1 cellular context compared by ENCODE assay signal in genomic region chr19:41363753-41364545, GRCh38.
TF ChIP-seq lines count a peak whose summit lies in the region.

Gene B9D2 (minus strand): TSS chr19:41364149. CDS start chr19:41363519, 630 bp downstream.

TF ChIP-seq in HepG2, 621 proteins besides CTCF, POLR2A, EP300 and RAD21 (continued from another document and continues in another):
- TF ChIP-seq ZNF317 (CRISPR knock-in tag; IDR thresholded peaks at IDR 0.05) = no peak
- TF ChIP-seq, protein P1, sequence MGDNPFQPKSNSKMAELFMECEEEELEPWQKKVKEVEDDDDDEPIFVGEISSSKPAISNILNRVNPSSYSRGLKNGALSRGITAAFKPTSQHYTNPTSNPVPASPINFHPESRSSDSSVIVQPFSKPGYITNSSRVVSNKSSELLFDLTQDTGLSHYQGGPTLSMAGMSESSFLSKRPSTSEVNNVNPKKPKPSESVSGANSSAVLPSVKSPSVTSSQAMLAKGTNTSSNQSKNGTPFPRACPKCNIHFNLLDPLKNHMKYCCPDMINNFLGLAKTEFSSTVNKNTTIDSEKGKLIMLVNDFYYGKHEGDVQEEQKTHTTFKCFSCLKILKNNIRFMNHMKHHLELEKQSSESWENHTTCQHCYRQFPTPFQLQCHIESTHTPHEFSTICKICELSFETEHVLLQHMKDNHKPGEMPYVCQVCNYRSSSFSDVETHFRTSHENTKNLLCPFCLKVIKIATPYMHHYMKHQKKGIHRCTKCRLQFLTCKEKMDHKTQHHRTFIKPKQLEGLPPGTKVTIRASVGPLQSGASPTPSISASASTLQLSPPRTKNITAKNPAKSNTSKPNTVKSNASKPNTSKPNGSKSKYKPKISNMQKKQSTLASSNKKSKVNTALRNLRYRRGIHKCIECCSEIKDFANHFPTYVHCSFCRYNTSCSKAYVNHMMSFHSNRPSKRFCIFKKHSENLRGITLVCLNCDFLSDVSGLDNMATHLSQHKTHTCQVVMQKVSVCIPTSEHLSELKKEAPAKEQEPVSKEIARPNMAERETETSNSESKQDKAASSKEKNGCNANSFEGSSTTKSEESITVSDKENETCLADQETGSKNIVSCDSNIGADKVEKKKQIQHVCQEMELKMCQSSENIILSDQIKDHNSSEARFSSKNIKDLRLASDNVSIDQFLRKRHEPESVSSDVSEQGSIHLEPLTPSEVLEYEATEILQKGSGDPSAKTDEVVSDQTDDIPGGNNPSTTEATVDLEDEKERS (CRISPR knock-in tag; IDR thresholded peaks at IDR 0.05) = no peak
- peak; percentile 35; the same call in 1 of the 2 replicates for TF ChIP-seq ZNF124 (CRISPR knock-in tag; IDR thresholded peaks at IDR 0.05)
- no peak for TF ChIP-seq PTBP1 (IDR thresholded peaks at IDR 0.05; ENCODE audit: low read depth, low read length, poor library complexity, severe bottlenecking)
- no peak for TF ChIP-seq NR1H2 (CRISPR knock-in tag; IDR thresholded peaks at IDR 0.05; ENCODE audit: borderline replicate concordance, low read depth)
- TF ChIP-seq ZSCAN22 (CRISPR knock-in tag; IDR thresholded peaks at IDR 0.05) = no peak
- TF ChIP-seq ZXDC (CRISPR knock-in tag; IDR thresholded peaks at IDR 0.05) = no peak
- no peak for TF ChIP-seq CENPX (CRISPR knock-in tag; IDR thresholded peaks at IDR 0.05)
- no peak for TF ChIP-seq ZNF775 (CRISPR knock-in tag; IDR thresholded peaks at IDR 0.05; ENCODE audit: borderline replicate concordance)
- TF ChIP-seq ZNF367 (CRISPR knock-in tag; IDR thresholded peaks at IDR 0.05; ENCODE audit: borderline replicate concordance) = no peak
- no peak for TF ChIP-seq PCBP2 (optimal IDR thresholded peaks at IDR 0.05; ENCODE audit: low read depth, low read length, poor library complexity, severe bottlenecking)
- no peak for TF ChIP-seq ZNF558 (CRISPR knock-in tag; IDR thresholded peaks at IDR 0.05; ENCODE audit: borderline replicate concordance)
- no peak for TF ChIP-seq ZNF891 (CRISPR knock-in tag; IDR thresholded peaks at IDR 0.05)
- TF ChIP-seq MIXL1 (CRISPR knock-in tag; IDR thresholded peaks at IDR 0.05) = no peak; the same call in 1 of the 2 replicates
- no peak for TF ChIP-seq NFE2 (CRISPR knock-in tag; IDR thresholded peaks at IDR 0.05)
- TF ChIP-seq, protein P2, sequence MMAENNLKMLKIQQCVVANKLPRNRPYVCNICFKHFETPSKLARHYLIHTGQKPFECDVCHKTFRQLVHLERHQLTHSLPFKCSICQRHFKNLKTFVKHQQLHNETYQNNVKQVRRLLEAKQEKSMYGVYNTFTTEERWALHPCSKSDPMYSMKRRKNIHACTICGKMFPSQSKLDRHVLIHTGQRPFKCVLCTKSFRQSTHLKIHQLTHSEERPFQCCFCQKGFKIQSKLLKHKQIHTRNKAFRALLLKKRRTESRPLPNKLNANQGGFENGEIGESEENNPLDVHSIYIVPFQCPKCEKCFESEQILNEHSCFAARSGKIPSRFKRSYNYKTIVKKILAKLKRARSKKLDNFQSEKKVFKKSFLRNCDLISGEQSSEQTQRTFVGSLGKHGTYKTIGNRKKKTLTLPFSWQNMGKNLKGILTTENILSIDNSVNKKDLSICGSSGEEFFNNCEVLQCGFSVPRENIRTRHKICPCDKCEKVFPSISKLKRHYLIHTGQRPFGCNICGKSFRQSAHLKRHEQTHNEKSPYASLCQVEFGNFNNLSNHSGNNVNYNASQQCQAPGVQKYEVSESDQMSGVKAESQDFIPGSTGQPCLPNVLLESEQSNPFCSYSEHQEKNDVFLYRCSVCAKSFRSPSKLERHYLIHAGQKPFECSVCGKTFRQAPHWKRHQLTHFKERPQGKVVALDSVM (CRISPR knock-in tag; IDR thresholded peaks at IDR 0.05) = no peak
- 0 out of 2 replicates have a peak, but pooled peaks have one; percentile 63 for TF ChIP-seq ZNF607 (CRISPR knock-in tag; IDR thresholded peaks at IDR 0.05; ENCODE audit: borderline replicate concordance)
- TF ChIP-seq ZNF251 (CRISPR knock-in tag; IDR thresholded peaks at IDR 0.05) = no peak
- peak; percentile 25; the same call in 1 of the 2 replicates for TF ChIP-seq YEATS2 (CRISPR knock-in tag; IDR thresholded peaks at IDR 0.05; ENCODE audit: borderline replicate concordance)
- peak; percentile 38; the same call in 1 of the 2 replicates for TF ChIP-seq NFKB2 (CRISPR knock-in tag; IDR thresholded peaks at IDR 0.05; ENCODE audit: borderline replicate concordance)
- peak; percentile 45; the same call in 1 of the 2 replicates for TF ChIP-seq TSC22D2 (CRISPR knock-in tag; IDR thresholded peaks at IDR 0.05; ENCODE audit: borderline replicate concordance)
- no peak for TF ChIP-seq NR2F2 (IDR thresholded peaks at IDR 0.05; ENCODE audit: borderline replicate concordance, low read depth)
- TF ChIP-seq ZNF446 (CRISPR knock-in tag; IDR thresholded peaks at IDR 0.05) = no peak
- no peak; the same call in 1 of the 2 replicates for TF ChIP-seq RXRA (CRISPR knock-in tag; IDR thresholded peaks at IDR 0.05)
- no peak for TF ChIP-seq SOX5 (CRISPR knock-in tag; IDR thresholded peaks at IDR 0.05; ENCODE audit: borderline replicate concordance)
- peak; percentile 57; the same call in 1 of the 2 replicates for TF ChIP-seq SP5 (CRISPR knock-in tag; IDR thresholded peaks at IDR 0.05; ENCODE audit: borderline replicate concordance, low read depth)
- TF ChIP-seq ZBTB38 (CRISPR knock-in tag; IDR thresholded peaks at IDR 0.05) = no peak
- no peak for TF ChIP-seq GZF1 (CRISPR knock-in tag; IDR thresholded peaks at IDR 0.05)
- no peak for TF ChIP-seq CBX5 (CRISPR knock-in tag; IDR thresholded peaks at IDR 0.05; ENCODE audit: borderline replicate concordance)
- TF ChIP-seq SNAPC2 (CRISPR knock-in tag; IDR thresholded peaks at IDR 0.05) = no peak
- no peak for TF ChIP-seq HOXA9 (CRISPR knock-in tag; IDR thresholded peaks at IDR 0.05; ENCODE audit: borderline replicate concordance)
- no peak for TF ChIP-seq ZSCAN21 (CRISPR knock-in tag; IDR thresholded peaks at IDR 0.05; ENCODE audit: borderline replicate concordance)
- TF ChIP-seq ZNF326 (CRISPR knock-in tag; IDR thresholded peaks at IDR 0.05; ENCODE audit: borderline replicate concordance) = no peak
- TF ChIP-seq, protein P3, sequence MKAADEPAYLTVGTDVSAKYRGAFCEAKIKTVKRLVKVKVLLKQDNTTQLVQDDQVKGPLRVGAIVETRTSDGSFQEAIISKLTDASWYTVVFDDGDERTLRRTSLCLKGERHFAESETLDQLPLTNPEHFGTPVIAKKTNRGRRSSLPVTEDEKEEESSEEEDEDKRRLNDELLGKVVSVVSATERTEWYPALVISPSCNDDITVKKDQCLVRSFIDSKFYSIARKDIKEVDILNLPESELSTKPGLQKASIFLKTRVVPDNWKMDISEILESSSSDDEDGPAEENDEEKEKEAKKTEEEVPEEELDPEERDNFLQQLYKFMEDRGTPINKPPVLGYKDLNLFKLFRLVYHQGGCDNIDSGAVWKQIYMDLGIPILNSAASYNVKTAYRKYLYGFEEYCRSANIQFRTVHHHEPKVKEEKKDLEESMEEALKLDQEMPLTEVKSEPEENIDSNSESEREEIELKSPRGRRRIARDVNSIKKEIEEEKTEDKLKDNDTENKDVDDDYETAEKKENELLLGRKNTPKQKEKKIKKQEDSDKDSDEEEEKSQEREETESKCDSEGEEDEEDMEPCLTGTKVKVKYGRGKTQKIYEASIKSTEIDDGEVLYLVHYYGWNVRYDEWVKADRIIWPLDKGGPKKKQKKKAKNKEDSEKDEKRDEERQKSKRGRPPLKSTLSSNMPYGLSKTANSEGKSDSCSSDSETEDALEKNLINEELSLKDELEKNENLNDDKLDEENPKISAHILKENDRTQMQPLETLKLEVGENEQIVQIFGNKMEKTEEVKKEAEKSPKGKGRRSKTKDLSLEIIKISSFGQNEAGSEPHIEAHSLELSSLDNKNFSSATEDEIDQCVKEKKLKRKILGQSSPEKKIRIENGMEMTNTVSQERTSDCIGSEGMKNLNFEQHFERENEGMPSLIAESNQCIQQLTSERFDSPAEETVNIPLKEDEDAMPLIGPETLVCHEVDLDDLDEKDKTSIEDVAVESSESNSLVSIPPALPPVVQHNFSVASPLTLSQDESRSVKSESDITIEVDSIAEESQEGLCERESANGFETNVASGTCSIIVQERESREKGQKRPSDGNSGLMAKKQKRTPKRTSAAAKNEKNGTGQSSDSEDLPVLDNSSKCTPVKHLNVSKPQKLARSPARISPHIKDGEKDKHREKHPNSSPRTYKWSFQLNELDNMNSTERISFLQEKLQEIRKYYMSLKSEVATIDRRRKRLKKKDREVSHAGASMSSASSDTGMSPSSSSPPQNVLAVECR (CRISPR knock-in tag; IDR thresholded peaks at IDR 0.05; ENCODE audit: borderline replicate concordance) = peak; percentile 83; the same call in 1 of the 2 replicates
- TF ChIP-seq ZNF576 (CRISPR knock-in tag; IDR thresholded peaks at IDR 0.05) = no peak
- peak; percentile 77 for TF ChIP-seq ASH2L (IDR thresholded peaks at IDR 0.05; ENCODE audit: insufficient read length, low read depth, low read length)
- no peak for TF ChIP-seq KDM6A (CRISPR knock-in tag; IDR thresholded peaks at IDR 0.05; ENCODE audit: low read depth)
- TF ChIP-seq ZNF362 (CRISPR knock-in tag; IDR thresholded peaks at IDR 0.05; ENCODE audit: borderline replicate concordance) = no peak
- TF ChIP-seq SAFB2 (CRISPR knock-in tag; IDR thresholded peaks at IDR 0.05; ENCODE audit: borderline replicate concordance, low read depth) = 0 out of 2 replicates have a peak, but pooled peaks have one; percentile 12
- TF ChIP-seq, protein P4, sequence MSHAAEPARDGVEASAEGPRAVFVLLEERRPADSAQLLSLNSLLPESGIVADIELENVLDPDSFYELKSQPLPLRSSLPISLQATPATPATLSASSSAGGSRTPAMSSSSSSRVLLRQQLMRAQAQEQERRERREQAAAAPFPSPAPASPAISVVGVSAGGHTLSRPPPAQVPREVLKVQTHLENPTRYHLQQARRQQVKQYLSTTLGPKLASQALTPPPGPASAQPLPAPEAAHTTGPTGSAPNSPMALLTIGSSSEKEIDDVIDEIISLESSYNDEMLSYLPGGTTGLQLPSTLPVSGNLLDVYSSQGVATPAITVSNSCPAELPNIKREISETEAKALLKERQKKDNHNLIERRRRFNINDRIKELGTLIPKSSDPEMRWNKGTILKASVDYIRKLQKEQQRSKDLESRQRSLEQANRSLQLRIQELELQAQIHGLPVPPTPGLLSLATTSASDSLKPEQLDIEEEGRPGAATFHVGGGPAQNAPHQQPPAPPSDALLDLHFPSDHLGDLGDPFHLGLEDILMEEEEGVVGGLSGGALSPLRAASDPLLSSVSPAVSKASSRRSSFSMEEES (CRISPR knock-in tag; IDR thresholded peaks at IDR 0.05) = peak; percentile 13; the same call in 1 of the 2 replicates
- TF ChIP-seq MYNN (CRISPR knock-in tag; IDR thresholded peaks at IDR 0.05; ENCODE audit: low read depth) = no peak
- TF ChIP-seq ZNF709 (CRISPR knock-in tag; IDR thresholded peaks at IDR 0.05) = no peak; the same call in 1 of the 2 replicates
- TF ChIP-seq ZNF652 (CRISPR knock-in tag; IDR thresholded peaks at IDR 0.05; ENCODE audit: borderline replicate concordance, low read depth) = no peak
- no peak for TF ChIP-seq ZNF451 (CRISPR knock-in tag; IDR thresholded peaks at IDR 0.05)
- no peak for TF ChIP-seq ZNF253 (CRISPR knock-in tag; IDR thresholded peaks at IDR 0.05; ENCODE audit: borderline replicate concordance)
- peak; percentile 56; the same call in 1 of the 2 replicates for TF ChIP-seq ZNF230 (CRISPR knock-in tag; IDR thresholded peaks at IDR 0.05)
- TF ChIP-seq, protein P5, sequence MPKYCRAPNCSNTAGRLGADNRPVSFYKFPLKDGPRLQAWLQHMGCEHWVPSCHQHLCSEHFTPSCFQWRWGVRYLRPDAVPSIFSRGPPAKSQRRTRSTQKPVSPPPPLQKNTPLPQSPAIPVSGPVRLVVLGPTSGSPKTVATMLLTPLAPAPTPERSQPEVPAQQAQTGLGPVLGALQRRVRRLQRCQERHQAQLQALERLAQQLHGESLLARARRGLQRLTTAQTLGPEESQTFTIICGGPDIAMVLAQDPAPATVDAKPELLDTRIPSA (CRISPR knock-in tag; IDR thresholded peaks at IDR 0.05; ENCODE audit: borderline replicate concordance) = no peak
- TF ChIP-seq BRF2 (CRISPR knock-in tag; IDR thresholded peaks at IDR 0.05) = no peak
- no peak; the same call in none of the 2 replicates for TF ChIP-seq RFX5 (IDR thresholded peaks at IDR 0.05; ENCODE audit: low read depth, low read length)
